In the genomic region with DNA sequence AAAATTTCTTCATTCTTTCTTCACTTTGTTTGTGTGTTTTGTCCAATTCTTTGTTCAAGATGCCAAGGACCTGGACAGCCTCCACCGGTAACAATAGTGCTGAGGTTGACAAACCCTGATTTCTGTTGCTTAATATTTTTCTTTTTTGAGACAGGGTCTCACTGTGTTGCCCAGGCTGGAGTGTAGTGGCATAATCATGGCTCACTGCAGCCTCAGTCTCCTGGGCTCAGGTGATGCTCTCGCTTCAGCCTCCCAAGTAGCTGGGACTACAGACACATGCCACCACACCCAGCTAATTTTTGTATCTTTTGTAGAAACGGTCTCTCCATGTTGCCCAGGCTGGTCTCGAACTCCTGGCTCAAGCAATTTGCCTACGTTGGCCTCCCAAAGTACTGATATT, we compare ENCODE assay signal across 11 cellular contexts. TPM values are rescaled to one million over a fixed set of nuclear protein-coding genes. Genes with fewer than 3 reads are reported as not detected.
"Had no signal": no experiment of that assay in that cellular context is flagged by ENCODE, and none has a peak within 500 bp of the region (broad histone marks: within the 10 kb centered on the region; RNA-seq: fewer than 3 reads in every experiment).

No MANE protein-coding gene starts in this region.

RNA-seq across cellular contexts. Expression of gene TMEM61, which starts 16.6 kb away (rescaled TPM):
- total RNA-seq: OCI-LY7, Right ventricle myocardium inferior, RPMI7951, SJCRH30, SJSA1, SK-MEL-5, T-cell had no signal
- polyA plus RNA-seq: SK-N-SH had no signal

RNA-seq across cellular contexts. Expression of gene BSND, which starts 34.9 kb away (rescaled TPM):
- total RNA-seq: OCI-LY7, PC-3, Peyer's patch, Right ventricle myocardium inferior, Right ventricle myocardium superior, RPMI7951, SJCRH30, SJSA1, SK-MEL-5, T-cell had no signal
- polyA plus RNA-seq: SK-N-SH had no signal
